16 cellular contexts compared by ENCODE assay signal in the genomic region with DNA sequence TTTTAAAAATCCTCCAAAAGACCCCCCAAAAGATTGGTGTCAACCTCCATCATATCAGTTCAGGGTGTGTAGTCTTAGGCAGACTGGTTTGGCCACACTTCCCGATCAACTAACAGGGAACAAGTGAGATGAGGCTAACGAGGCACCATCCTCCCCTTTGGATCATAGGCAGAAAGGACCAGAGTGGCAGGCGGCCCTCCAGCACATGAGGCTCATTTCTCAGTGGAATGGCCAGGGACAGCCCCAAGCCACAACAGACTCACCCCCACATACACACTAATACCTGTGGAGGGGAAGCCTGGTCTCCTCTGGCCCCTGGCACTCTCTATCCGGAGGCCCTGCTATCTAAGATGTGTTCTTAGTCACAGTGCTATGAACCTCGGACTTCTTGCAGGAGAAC. TPM values are rescaled to one million over a fixed set of nuclear protein-coding genes. Genes with fewer than 3 reads are reported as not detected.
DNase-seq lines count a peak whose midpoint lies in the region; ATAC-seq and TF ChIP-seq lines count a peak whose summit lies in the region.
"Had no signal": no experiment of that assay in that cellular context is flagged by ENCODE, and none has a peak within 500 bp of the region (broad histone marks: within the 10 kb centered on the region; RNA-seq: fewer than 3 reads in every experiment).

No MANE protein-coding gene starts in this region.

- H3K4me1 ChIP-seq in GM23338 (ENCODE audit: insufficient read depth) (no peaks in the 10 kb centered on the region), neural progenitor cell (no peaks in the 10 kb centered on the region)
- H3K4me1 ChIP-seq: BE2C had no signal

- no peaks in the 10 kb centered on the region for H4K20me1 ChIP-seq in GM23338 (replicated peaks; ENCODE audit: insufficient read depth)
- H4K20me1 ChIP-seq in neural progenitor cell (ENCODE audit: low read depth): no peaks in the 10 kb centered on the region

- H3K4me3 ChIP-seq in GM23338 (no peak overlapping the region), neural progenitor cell (no peak overlapping the region)
- H3K4me3 ChIP-seq: GM23248, HAP-1 had no signal

- peaks cover 4% of the 10 kb centered on the region for H3K27me3 Mint-ChIP-seq in GM23338 (ENCODE audit: insufficient read depth, low read depth, poor library complexity)
- H3K27me3 Mint-ChIP-seq in activated T-helper 17 cell treated with anti-CD3 and anti-CD28 coated beads, Interleukin-2, amount 50 U/mL, for 72 hours: peaks cover 3% of the 10 kb centered on the region
- peaks cover 2% of the 10 kb centered on the region for H3K27me3 Mint-ChIP-seq in neural progenitor cell (ENCODE audit: insufficient read depth, low read depth)

- H3K36me3 ChIP-seq in GM23338 (ENCODE audit: insufficient read depth) (no peaks in the 10 kb centered on the region), neural progenitor cell (no peaks in the 10 kb centered on the region)
- H3K36me3 ChIP-seq: BE2C, HAP-1 had no signal

- H3K36me3 Mint-ChIP-seq in GM23338 (ENCODE audit: low read depth): no peaks in the 10 kb centered on the region
- no peaks in the 10 kb centered on the region for H3K36me3 Mint-ChIP-seq in activated T-helper 17 cell treated with anti-CD3 and anti-CD28 coated beads, Interleukin-2, amount 50 U/mL, for 72 hours (ENCODE audit: low read depth)
- H3K36me3 Mint-ChIP-seq in neural progenitor cell: no peaks in the 10 kb centered on the region
- no peaks in the 10 kb centered on the region for H3K36me3 Mint-ChIP-seq in stimulated activated effector memory CD8-positive, alpha-beta T cell treated with anti-CD3 and anti-CD28 coated beads, Interleukin-12 subunit alpha, Interleukin-12 subunit beta, amount 100 ng/mL, for 72 hours
- H3K36me3 Mint-ChIP-seq: CD4-positive, alpha-beta memory T cell; IgD-negative memory B cell had no signal

- H3K9ac ChIP-seq in neural progenitor cell: no peak overlapping the region
- H3K9ac ChIP-seq: GM23248, KMS-11 had no signal

- no peak for DNase-seq in GM23338 (ENCODE audit: low spot score)
- DNase-seq in neural progenitor cell (ENCODE audit: low spot score): no peak
- no peak for DNase-seq in stimulated activated effector memory CD8-positive, alpha-beta T cell treated with anti-CD3 and anti-CD28 coated beads, Interleukin-12 subunit alpha, Interleukin-12 subunit beta, amount 100 ng/mL, for 72 hours (ENCODE audit: low spot score in 2 of 2)
- DNase-seq: BE2C; CD4-positive, alpha-beta memory T cell; DMS79; GM23248 had no signal

- H3K27ac ChIP-seq in GM23338 (ENCODE audit: low read depth): no peak overlapping the region
- no peak overlapping the region for H3K27ac ChIP-seq in neural progenitor cell
- H3K27ac ChIP-seq: C4-2B, GM23248, KMS-11 had no signal

- H3K9me2 ChIP-seq in GM23338 (ENCODE audit: insufficient read depth): no peaks in the 10 kb centered on the region

- H3K9me3 ChIP-seq in neural progenitor cell (ENCODE audit: low read depth): no peaks in the 10 kb centered on the region
- H3K9me3 ChIP-seq: BE2C, HAP-1 had no signal

- TF ChIP-seq CTCF in GM23338 (conservative IDR thresholded peaks at IDR 0.05; ENCODE audit: low read depth in 2 of 2): no peak
- TF ChIP-seq CTCF in neural progenitor cell (IDR thresholded peaks at IDR 0.05): no peak

- H3K9me3 Mint-ChIP-seq in GM23338 (no peaks in the 10 kb centered on the region), neural progenitor cell (no peaks in the 10 kb centered on the region)
- H3K9me3 Mint-ChIP-seq in activated T-helper 17 cell treated with anti-CD3 and anti-CD28 coated beads, Interleukin-2, amount 50 U/mL, for 72 hours: no peaks in the 10 kb centered on the region
- no peaks in the 10 kb centered on the region for H3K9me3 Mint-ChIP-seq in stimulated activated effector memory CD8-positive, alpha-beta T cell treated with anti-CD3 and anti-CD28 coated beads, Interleukin-12 subunit alpha, Interleukin-12 subunit beta, amount 100 ng/mL, for 72 hours
- H3K9me3 Mint-ChIP-seq: CD4-positive, alpha-beta memory T cell; IgD-negative memory B cell had no signal

- H3F3A ChIP-seq in GM23338 (replicated peaks; ENCODE audit: low read depth) (no peaks in the 10 kb centered on the region), neural progenitor cell (ENCODE audit: low read depth) (no peaks in the 10 kb centered on the region)

- no peaks in the 10 kb centered on the region for H3K79me2 ChIP-seq in GM23338 (replicated peaks; ENCODE audit: insufficient read depth)
- no peaks in the 10 kb centered on the region for H3K79me2 ChIP-seq in neural progenitor cell (ENCODE audit: low read depth)

- no peak overlapping the region for H3K4me3 Mint-ChIP-seq in GM23338
- H3K4me3 Mint-ChIP-seq in activated T-helper 17 cell treated with anti-CD3 and anti-CD28 coated beads, Interleukin-2, amount 50 U/mL, for 72 hours: no peak overlapping the region
- H3K4me3 Mint-ChIP-seq in neural progenitor cell: no peak overlapping the region
- no peak overlapping the region for H3K4me3 Mint-ChIP-seq in stimulated activated effector memory CD8-positive, alpha-beta T cell treated with anti-CD3 and anti-CD28 coated beads, Interleukin-12 subunit alpha, Interleukin-12 subunit beta, amount 100 ng/mL, for 72 hours
- H3K4me3 Mint-ChIP-seq: CD4-positive, alpha-beta memory T cell; IgD-negative memory B cell had no signal

- 0 out of 2 replicates have a peak overlapping the region, but pooled peaks have one; percentile 63 for H2AFZ ChIP-seq in GM23338
- H2AFZ ChIP-seq in neural progenitor cell (replicated peaks): peak overlapping the region; percentile 48
- H2AFZ ChIP-seq: GM23248 had no signal

- ATAC-seq in GM23338 (no peak), GM18873 (IDR thresholded peaks at IDR 0.05; ENCODE audit: low FRiP score, unreplicated experiment) (no peak), HG02885 (IDR thresholded peaks at IDR 0.05; ENCODE audit: poor library complexity, unreplicated experiment) (no peak), GM19324 (IDR thresholded peaks at IDR 0.05; ENCODE audit: low FRiP score, unreplicated experiment) (no peak)
- ATAC-seq in activated T-helper 17 cell treated with anti-CD3 and anti-CD28 coated beads, Interleukin-2, amount 50 U/mL, for 72 hours (replicated peaks): peak; percentile 53
- ATAC-seq in stimulated activated effector memory CD8-positive, alpha-beta T cell treated with anti-CD3 and anti-CD28 coated beads, Interleukin-12 subunit alpha, Interleukin-12 subunit beta, amount 100 ng/mL, for 72 hours: peak; percentile 49

- H3K4me2 ChIP-seq in GM23338 (no peak overlapping the region), neural progenitor cell (no peak overlapping the region)
- H3K4me2 ChIP-seq: KMS-11 had no signal

- H3K27ac Mint-ChIP-seq in GM23338 (no peak overlapping the region), neural progenitor cell (no peak overlapping the region)
- peak overlapping the region; percentile 33 for H3K27ac Mint-ChIP-seq in activated T-helper 17 cell treated with anti-CD3 and anti-CD28 coated beads, Interleukin-2, amount 50 U/mL, for 72 hours
- no peak overlapping the region for H3K27ac Mint-ChIP-seq in stimulated activated effector memory CD8-positive, alpha-beta T cell treated with anti-CD3 and anti-CD28 coated beads, Interleukin-12 subunit alpha, Interleukin-12 subunit beta, amount 100 ng/mL, for 72 hours

- H3K27me3 ChIP-seq in GM23338 (ENCODE audit: insufficient read depth) (no peaks in the 10 kb centered on the region), neural progenitor cell (no peaks in the 10 kb centered on the region)

- H3K4me1 Mint-ChIP-seq in GM23338: no peaks in the 10 kb centered on the region; the same call in 2 of the 3 replicates
- no peaks in the 10 kb centered on the region for H3K4me1 Mint-ChIP-seq in activated T-helper 17 cell treated with anti-CD3 and anti-CD28 coated beads, Interleukin-2, amount 50 U/mL, for 72 hours
- H3K4me1 Mint-ChIP-seq in neural progenitor cell: peaks cover 3% of the 10 kb centered on the region
- peaks cover 14% of the 10 kb centered on the region for H3K4me1 Mint-ChIP-seq in stimulated activated effector memory CD8-positive, alpha-beta T cell treated with anti-CD3 and anti-CD28 coated beads, Interleukin-12 subunit alpha, Interleukin-12 subunit beta, amount 100 ng/mL, for 72 hours

TF ChIP-seq in GM23338, 12 proteins besides CTCF, POLR2A, EP300 and RAD21 (continues in another document):
- TF ChIP-seq EZH2 (IDR thresholded peaks at IDR 0.05; ENCODE audit: low read depth, unreplicated experiment) (no peak), ETS1 (IDR thresholded peaks at IDR 0.05) (no peak), POLR2AphosphoS5 (IDR thresholded peaks at IDR 0.05; ENCODE audit: low read depth) (no peak)

RNA-seq across cellular contexts. Expression of gene CAPN2, which starts 17.3 kb away (rescaled TPM):
- 17.5 and 17.8 TPM in 2 replicates for total RNA-seq in GM23338 (2014; rRNA removed; shearing (Covaris generic))
- 8.4 and 8.8 TPM in 2 replicates for polyA plus RNA-seq in GM23338 (2016; fragmentation: Nextera tagmentation; extraction: Ambion mirVana)
- 10 to 100 TPM; 42.8 to 73.0 TPM for total RNA-seq in activated T-helper 17 cell treated with anti-CD3 and anti-CD28 coated beads, Interleukin-2, amount 50 U/mL, for 72 hours
- 61.7 and 64.2 TPM in 2 replicates for total RNA-seq in neural progenitor cell (ENCODE audit: low replicate concordance)

RNA-seq across cellular contexts. Expression of gene CAPN8, which starts 29.5 kb away (rescaled TPM):
- total RNA-seq in GM23338 (2014; rRNA removed; shearing (Covaris generic)): not detected in 2 replicates
- not detected in 2 replicates for polyA plus RNA-seq in GM23338 (2016; fragmentation: Nextera tagmentation; extraction: Ambion mirVana)
- total RNA-seq in activated T-helper 17 cell treated with anti-CD3 and anti-CD28 coated beads, Interleukin-2, amount 50 U/mL, for 72 hours: not detected
- not detected in 2 replicates for total RNA-seq in neural progenitor cell (ENCODE audit: low replicate concordance)
- total RNA-seq: G401, GM23248 had no signal
- polyA plus RNA-seq: GM23248, IgD-negative memory B cell had no signal

Comparison
In these comparisons a context has a peak if more than half of its experiments do, and no peak if none do; other contexts are left out.
1. ATAC-seq: peak in activated T-helper 17 cell treated with anti-CD3 and anti-CD28 coated beads, Interleukin-2, amount 50 U/mL, for 72 hours (single experiment) and stimulated activated effector memory CD8-positive, alpha-beta T cell treated with anti-CD3 and anti-CD28 coated beads, Interleukin-12 subunit alpha, Interleukin-12 subunit beta, amount 100 ng/mL, for 72 hours (single experiment); none in GM23338 (single experiment), GM18873 (single experiment), HG02885 (single experiment) and GM19324 (single experiment).